Comparison of ENCODE assay signal across 32 cellular contexts in genomic region chr6:29325777-29326176, GRCh38. TPM values are rescaled to one million over a fixed set of nuclear protein-coding genes. Genes with fewer than 3 reads are reported as not detected.
"Had no signal": no experiment of that assay in that cellular context is flagged by ENCODE, and none has a peak within 500 bp of the region (broad histone marks: within the 10 kb centered on the region; RNA-seq: fewer than 3 reads in every experiment).

No MANE protein-coding gene starts in this region.

- H3K36me3 ChIP-seq: stomach, suprapubic skin, thoracic aorta, thyroid gland, tibial artery, tibial nerve, transverse colon, upper lobe of left lung, upper lobe of right lung, uterus, vagina had no signal

- H3K4me1 ChIP-seq: stomach, suprapubic skin, testis, thyroid gland, tibial artery, tibial nerve, transverse colon, upper lobe of left lung, upper lobe of right lung, uterus, vagina had no signal

- FAIRE-seq: urothelium cell line had no signal

- H3K9me3 ChIP-seq: stomach, suprapubic skin, testis, thoracic aorta, thyroid gland, tibial artery, tibial nerve, transverse colon, upper lobe of left lung, upper lobe of right lung, uterus, vagina had no signal

- ATAC-seq: stimulated activated effector memory CD8-positive, alpha-beta T cell treated with anti-CD3 and anti-CD28 coated beads, Interleukin-12 subunit alpha, Interleukin-12 subunit beta, amount 100 ng/mL, for 72 hours; stimulated activated memory B cell treated with anti-CD40 and anti-IgM and Interleukin-4, amounts not matched to agents 10 μg/mL and 1 μg/mL and 100 μg/mL, for 72 hours; stimulated activated naive B cell treated with anti-CD40 and anti-IgM and Interleukin-4, amounts not matched to agents 10 μg/mL and 1 μg/mL and 100 μg/mL, for 72 hours; stimulated activated naive CD8-positive, alpha-beta T cell treated with anti-CD3 and anti-CD28 coated beads, Interleukin-15, amount 100 ng/mL, for 72 hours; stimulated activated naive CD8-positive, alpha-beta T cell treated with anti-CD3 and anti-CD28 coated beads, Interleukin-15, Interleukin-2, amounts not matched to agents 100 U/mL and 50 U/mL, for 24 hours; upper lobe of right lung had no signal

- DNase-seq: stimulated activated CD4-positive, alpha-beta T cell treated with anti-CD3 and anti-CD28 coated beads, Interleukin-2, amount 100 ng/mL, for 48 hours; stimulated activated CD4-positive, alpha-beta T cell treated with anti-CD3 and anti-CD28 coated beads, Interleukin-4, amount 100 ng/mL, for 1 hour; stimulated activated CD4-positive, alpha-beta T cell treated with anti-CD3 and anti-CD28 coated beads, Interleukin-4, amount 100 ng/mL, for 24 hours; stimulated activated CD4-positive, alpha-beta T cell treated with anti-CD3 and anti-CD28 coated beads, Interleukin-4, amount 100 ng/mL, for 4 hours; stimulated activated CD8-positive, alpha-beta memory T cell treated with anti-CD3 and anti-CD28 coated beads, Interleukin-4, amount 100 ng/mL, for 48 hours; stimulated activated naive B cell treated with anti-CD40 and anti-IgM and Interleukin-4, amounts not matched to agents 10 μg/mL and 1 μg/mL and 100 μg/mL, for 72 hours; stimulated activated naive CD4-positive, alpha-beta T cell; stimulated activated naive CD4-positive, alpha-beta T cell treated with Interleukin-2 at 50 U/mL for 16 hours; stimulated activated naive CD8-positive, alpha-beta T cell treated with anti-CD3 and anti-CD28 coated beads, Interleukin-15, amount 100 ng/mL, for 72 hours; stimulated activated naive CD8-positive, alpha-beta T cell treated with anti-CD3 and anti-CD28 coated beads, Interleukin-15, Interleukin-2, amounts not matched to agents 100 U/mL and 50 U/mL, for 24 hours; stomach; substantia nigra; testis; thyroid gland; tibial artery; transverse colon; trophoblast cell; upper lobe of left lung; upper lobe of right lung; uterus had no signal

- H3K27ac ChIP-seq: stomach, suprapubic skin, testis, thoracic aorta, thyroid gland, tibial artery, tibial nerve, transverse colon, upper lobe of left lung, upper lobe of right lung, uterus, vagina had no signal

- H3K4me3 ChIP-seq: stomach, suprapubic skin, testis, thoracic aorta, thyroid gland, tibial artery, tibial nerve, transverse colon, upper lobe of left lung, upper lobe of right lung, uterus, vagina had no signal

- H3K27me3 ChIP-seq: stomach, suprapubic skin, testis, thyroid gland, tibial artery, tibial nerve, transverse colon, upper lobe of left lung, upper lobe of right lung, uterus, vagina had no signal

RNA-seq across cellular contexts. Expression of gene OR14J1, which starts 24.3 kb away (rescaled TPM):
- total RNA-seq: subcutaneous adipose tissue, suprapubic skin, temporal lobe, thoracic aorta, thyroid gland, tibial nerve, transverse colon, upper lobe of left lung, upper lobe of right lung, ureter, urinary bladder, uterus had no signal
- polyA plus RNA-seq: stomach, urinary bladder had no signal

RNA-seq across cellular contexts. Expression of gene OR5V1, which starts 42.9 kb away (rescaled TPM):
- total RNA-seq: stomach, subcutaneous adipose tissue, suprapubic skin, temporal lobe, thoracic aorta, thyroid gland, tibial nerve, transverse colon, upper lobe of left lung, upper lobe of right lung, ureter, urinary bladder, uterus, vagina had no signal
- polyA plus RNA-seq: stomach, thymus, urinary bladder had no signal

RNA-seq across cellular contexts. Expression of gene OR12D3, which starts 49.3 kb away (rescaled TPM):
- total RNA-seq: stomach, subcutaneous adipose tissue, suprapubic skin, temporal lobe, thoracic aorta, thyroid gland, tibial nerve, transverse colon, upper lobe of left lung, upper lobe of right lung, ureter, urinary bladder, uterus, vagina had no signal
- polyA plus RNA-seq: stomach, thymus, urinary bladder had no signal
